ENCODE assay signal across 9 cellular contexts in the genomic region with DNA sequence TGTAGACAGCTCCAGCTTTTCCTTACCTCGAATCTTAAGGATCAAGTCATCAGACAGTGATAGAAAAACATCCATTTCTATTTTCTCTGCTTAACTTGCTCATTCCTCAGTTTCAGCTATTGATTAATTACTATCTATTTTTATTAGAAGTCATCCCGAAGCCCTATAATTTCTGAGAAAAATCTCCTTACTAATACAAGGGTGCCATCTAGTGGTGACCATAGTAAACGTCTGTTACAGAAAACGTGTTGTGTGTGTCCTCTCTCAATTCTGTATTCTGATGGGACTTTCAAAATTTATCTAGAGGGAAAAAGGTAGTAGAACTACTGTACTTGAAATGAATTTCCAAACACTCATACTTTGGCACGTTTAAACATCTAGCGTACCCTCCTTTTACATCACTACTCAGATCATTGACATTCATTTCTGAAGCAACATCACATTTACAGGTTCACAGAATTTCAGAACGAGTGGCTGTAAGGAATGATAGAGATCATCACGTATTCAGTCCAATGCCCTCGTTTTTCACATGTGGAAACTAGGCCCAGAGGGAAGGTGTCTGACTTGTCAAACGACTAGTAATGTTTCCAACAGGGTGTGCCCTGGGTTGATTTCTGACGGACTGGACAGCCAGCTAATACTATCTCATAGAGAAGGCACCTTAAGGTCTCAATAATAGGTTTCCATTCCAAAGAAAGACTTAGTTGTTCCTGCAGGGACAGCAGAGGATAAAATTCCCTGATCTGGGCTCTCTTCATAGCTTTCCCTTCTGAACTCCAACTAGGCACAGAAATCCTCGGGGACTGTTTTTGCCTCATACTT. TPM values are rescaled to one million over a fixed set of nuclear protein-coding genes. Genes with fewer than 3 reads are reported as not detected.
DNase-seq lines count a peak whose midpoint lies in the region; ATAC-seq and TF ChIP-seq lines count a peak whose summit lies in the region.
"Had no signal": no experiment of that assay in that cellular context is flagged by ENCODE, and none has a peak within 500 bp of the region (broad histone marks: within the 10 kb centered on the region; RNA-seq: fewer than 3 reads in every experiment).

No MANE protein-coding gene starts in this region.

- no TSS peak for BruUV-seq in Panc1 (replicated peaks; lab: Mats Ljungman, UMichigan)

- no peak overlapping the region for H3K27ac Mint-ChIP-seq in mesothelial cell of epicardium

- H3K27me3 ChIP-seq in Panc1 (ENCODE audit: control insufficient read depth, insufficient read depth, low read length): no peaks in the 10 kb centered on the region

- POLR2A ChIA-PET in Panc1 (lab: Charles Lee): interaction anchor here (0.6 kb wide), 1 partner anchor 1558 kb away, joined by 3 read pairs; no protein-coding TSS in a partner anchor

- H3K36me3 Mint-ChIP-seq in mesothelial cell of epicardium: peaks cover 28% of the 10 kb centered on the region

- H3K27me3 Mint-ChIP-seq in mesothelial cell of epicardium (ENCODE audit: low read depth): no peaks in the 10 kb centered on the region

- in situ Hi-C loops in Panc1 (cut with HindIII; ENCODE audit: low pct_unique_long_range_greater_than_20kb, low sequenced_read_pairs): no loop called here

- DNase-seq in DMS53 (lab: John Stamatoyannopoulos, UW): peak; percentile 70
- DNase-seq in KG1 (lab: John Stamatoyannopoulos, UW): peak; percentile 44
- DNase-seq in Panc1 (ENCODE audit: low read depth, low spot score): no peak
- DNase-seq in dermis microvascular lymphatic vessel endothelial cell (ENCODE audit: low read depth in 2 of 2): peak; percentile 45 to 68
- no peak for DNase-seq in mesothelial cell of epicardium (ENCODE audit: low spot score in 2 of 2, unreplicated experiment in 2 of 2)
- no peak for DNase-seq in UCSD-AML1 (lab: John Stamatoyannopoulos, UW; ENCODE audit: unreplicated experiment)
- DNase-seq: right cardiac atrium had no signal

- H3K9me3 Mint-ChIP-seq in mesothelial cell of epicardium: peaks cover 24% of the 10 kb centered on the region

- H3K36me3 ChIP-seq in Panc1 (ENCODE audit: control insufficient read depth, insufficient read depth, low read length): no peaks in the 10 kb centered on the region; the same call in 1 of the 2 replicates

- intact Hi-C loops in Panc1 (cut with micrococcal nuclease; ENCODE audit: unreplicated experiment): loop anchor here (5.0 kb wide), 1 partner anchor 232 kb away; no protein-coding TSS in a partner anchor

- H3K4me1 ChIP-seq in Panc1 (ENCODE audit: control insufficient read depth, insufficient read depth, low read length): no peaks in the 10 kb centered on the region

- H3K9me3 ChIP-seq in Panc1 (ENCODE audit: control insufficient read depth, insufficient read depth, low read depth, low read length): peaks cover 18% of the 10 kb centered on the region; the same call in 1 of the 2 replicates

- no peak overlapping the region for H3K4me3 Mint-ChIP-seq in mesothelial cell of epicardium

- ATAC-seq in Panc1 (peak; percentile 78), GM21717 (IDR thresholded peaks at IDR 0.05; ENCODE audit: unreplicated experiment) (no peak), GM19455 (IDR thresholded peaks at IDR 0.05; ENCODE audit: unreplicated experiment) (no peak)

- CTCF ChIA-PET in Panc1 (lab: Charles Lee): interaction anchor here (0.7 kb wide), 2 partner anchors 32 to 214 kb away, joined by 3 read pairs; no protein-coding TSS in a partner anchor

- TF ChIP-seq CTCF in Panc1 (IDR thresholded peaks at IDR 0.05) (peak; percentile 82; the same call in 1 of the 2 replicates), mesothelial cell of epicardium (IDR thresholded peaks at IDR 0.05; ENCODE audit: unreplicated experiment) (peak; percentile 71)

- H3K4me3 ChIP-seq in Panc1 (ENCODE audit: low read depth in 2 of 2, low read length in 2 of 2): no peak overlapping the region

- no peaks in the 10 kb centered on the region for H3K4me1 Mint-ChIP-seq in mesothelial cell of epicardium

- H3K27ac ChIP-seq in Panc1 (ENCODE audit: low read length): no peak overlapping the region

RNA-seq across cellular contexts. Expression of a gene that starts 25.6 kb away (rescaled TPM):
- total RNA-seq in Panc1 (2021; ENCODE audit: unreplicated experiment) (58.6 TPM), dermis microvascular lymphatic vessel endothelial cell (16.6 and 21.3 TPM in 2 replicates), mesothelial cell of epicardium (22.8 to 23.7 TPM (median 22.9 TPM) in 3 replicates)
- 19.4 TPM for polyA plus RNA-seq in Panc1 (2012; ENCODE audit: insufficient read length)

Comparison
In these comparisons a context has a peak if more than half of its experiments do, and no peak if none do; other contexts are left out.
1. DNase-seq: peak in DMS53 (single experiment), KG1 (single experiment) and dermis microvascular lymphatic vessel endothelial cell (2 of 2); none in Panc1 (single experiment), mesothelial cell of epicardium (0 of 2) and UCSD-AML1 (single experiment).